ENCODE assay signal across 25 cellular contexts in the genomic region with DNA sequence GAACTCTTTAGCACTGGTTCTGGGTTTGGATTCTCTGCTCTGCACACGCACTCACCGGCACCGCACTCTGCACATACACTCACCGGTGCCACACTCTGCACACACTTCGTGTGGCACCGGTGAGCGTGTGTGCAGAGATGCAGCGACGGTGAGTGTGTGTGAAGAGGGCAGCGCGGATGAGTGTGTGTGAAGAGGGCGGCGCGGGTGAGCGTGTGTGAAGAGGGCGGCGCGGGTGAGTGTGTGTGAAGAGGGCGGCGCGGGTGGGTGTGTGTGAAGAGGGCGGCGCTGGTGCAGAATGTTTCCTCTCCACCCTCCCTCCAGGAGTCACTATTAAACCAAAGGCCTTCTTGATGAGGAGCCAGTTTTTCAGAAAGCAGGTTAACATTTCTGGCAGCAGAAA. TPM values are rescaled to one million over a fixed set of nuclear protein-coding genes. Genes with fewer than 3 reads are reported as not detected.
"Had no signal": no experiment of that assay in that cellular context is flagged by ENCODE, and none has a peak within 500 bp of the region (broad histone marks: within the 10 kb centered on the region; RNA-seq: fewer than 3 reads in every experiment).

No MANE protein-coding gene starts in this region.

- H3K27me3 ChIP-seq: adrenal gland had no signal

- H3K4me3 Mint-ChIP-seq: activated CD8-positive, alpha-beta T cell treated with anti-CD3 and anti-CD28 coated beads for 36 hours; activated naive CD8-positive, alpha-beta T cell treated with anti-CD3 and anti-CD28 coated beads, Interleukin-2, amount 10 ng/mL, durations not matched to agents 7 days and 5 days; activated T-helper 17 cell treated with anti-CD3 and anti-CD28 coated beads, Interleukin-2, amount 50 U/mL, for 72 hours; T-helper 2 cell treated with Interferon-gamma antibody and Interleukin-4, amounts not matched to agents 5 μg/mL and 100 μg/mL, for 36 hours had no signal

- H3K27ac Mint-ChIP-seq: activated CD8-positive, alpha-beta T cell treated with anti-CD3 and anti-CD28 coated beads for 36 hours; activated naive CD8-positive, alpha-beta T cell treated with anti-CD3 and anti-CD28 coated beads, Interleukin-2, amount 10 ng/mL, durations not matched to agents 7 days and 5 days; activated T-helper 17 cell treated with anti-CD3 and anti-CD28 coated beads, Interleukin-2, amount 50 U/mL, for 72 hours; T-helper 2 cell treated with Interferon-gamma antibody and Interleukin-4, amounts not matched to agents 5 μg/mL and 100 μg/mL, for 36 hours had no signal

- H3K4me3 ChIP-seq: adrenal gland had no signal

- H3K9me3 ChIP-seq: adrenal gland, SK-N-SH had no signal

- DNase-seq: activated CD4-positive, alpha-beta T cell treated with anti-CD3 and anti-CD28 coated beads for 4 hours; activated CD8-positive, alpha-beta memory T cell treated with anti-CD3 and anti-CD28 coated beads, Interleukin-2, amount 50 U/mL, for 48 hours; activated CD8-positive, alpha-beta T cell treated with anti-CD3 and anti-CD28 coated beads for 36 hours; activated naive CD4-positive, alpha-beta T cell treated with anti-CD3 and anti-CD28 coated beads, Interleukin-2, amount 50 U/mL, for 16 hours; activated naive CD8-positive, alpha-beta T cell treated with anti-CD3 and anti-CD28 coated beads, Interleukin-2, amount 10 ng/mL, durations not matched to agents 7 days and 5 days; activated T-cell treated with anti-CD3 and anti-CD28 coated beads, Interleukin-2, amount 50 U/mL, for 1 hour; adrenal gland; anterior cingulate cortex; caudate nucleus; IMR-90; KG1; NCI-H1048; NCI-H146; NCI-H187 treated with DMSO at 0.1 percent for 48 hours; NCI-H2171 treated with DMSO at 0.1 percent for 48 hours; NCI-H345; NCI-H510A; NCI-H526 treated with DMSO at 0.1 percent for 48 hours; NCI-H82; SK-N-SH; SW 1271 had no signal

- H3K27ac ChIP-seq: adrenal gland had no signal

- ATAC-seq: activated CD4-positive, CD25-positive, alpha-beta regulatory T cell treated with anti-CD3 and anti-CD28 coated beads, Interleukin-2, amount 50 U/mL, for 24 hours; activated CD8-positive, alpha-beta T cell treated with anti-CD3 and anti-CD28 coated beads for 36 hours; activated T-helper 17 cell treated with anti-CD3 and anti-CD28 coated beads, Interleukin-2, amount 50 U/mL, for 72 hours had no signal

- H3K9me3 Mint-ChIP-seq: activated CD8-positive, alpha-beta T cell treated with anti-CD3 and anti-CD28 coated beads for 36 hours; activated naive CD8-positive, alpha-beta T cell treated with anti-CD3 and anti-CD28 coated beads, Interleukin-2, amount 10 ng/mL, durations not matched to agents 7 days and 5 days; activated T-helper 17 cell treated with anti-CD3 and anti-CD28 coated beads, Interleukin-2, amount 50 U/mL, for 72 hours; T-helper 2 cell treated with Interferon-gamma antibody and Interleukin-4, amounts not matched to agents 5 μg/mL and 100 μg/mL, for 36 hours had no signal

- H3K27me3 Mint-ChIP-seq: activated CD8-positive, alpha-beta T cell treated with anti-CD3 and anti-CD28 coated beads for 36 hours; activated naive CD8-positive, alpha-beta T cell treated with anti-CD3 and anti-CD28 coated beads, Interleukin-2, amount 10 ng/mL, durations not matched to agents 7 days and 5 days; activated T-helper 17 cell treated with anti-CD3 and anti-CD28 coated beads, Interleukin-2, amount 50 U/mL, for 72 hours had no signal

RNA-seq across cellular contexts. Expression of gene MMP17, which starts 49.2 kb away (rescaled TPM):
- total RNA-seq: OCI-LY7 had no signal
